In the genomic region with DNA sequence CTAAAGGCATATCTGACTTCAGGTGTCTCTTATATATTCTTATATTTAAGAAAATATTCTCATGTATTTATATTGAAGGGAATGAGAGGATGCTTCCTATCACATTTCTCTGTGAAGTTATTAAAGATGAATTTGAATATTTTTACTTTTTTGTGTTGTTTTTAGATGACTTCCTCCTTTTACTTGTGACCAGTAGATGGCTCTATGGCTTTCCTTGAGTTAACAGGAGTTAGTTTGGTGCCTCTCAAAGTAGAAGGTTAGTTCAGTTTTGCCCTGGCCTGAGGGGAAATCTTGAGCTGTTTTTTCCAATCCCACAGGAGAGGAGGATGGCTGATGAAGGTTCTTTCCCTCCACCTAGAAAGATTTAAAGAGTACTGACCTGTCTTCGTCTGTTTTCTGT, we compare ENCODE assay signal across 9 cellular contexts.
A peak's percentile ranks its signal among the peaks of the same experiment; 100 is the strongest.
DNase-seq lines count a peak whose midpoint lies in the region; ATAC-seq, FAIRE-seq and TF ChIP-seq lines count a peak whose summit lies in the region.
"Had no signal": no experiment of that assay in that cellular context is flagged by ENCODE, and none has a peak within 500 bp of the region (broad histone marks: within the 10 kb centered on the region; RNA-seq: fewer than 3 reads in every experiment).

No MANE protein-coding gene starts in this region.

- H3K27me3 ChIP-seq in breast epithelium, result no peaks in the 10 kb centered on the region

- no peak for TF ChIP-seq POLR2A in breast epithelium (IDR thresholded peaks at IDR 0.05)

- POLR2A ChIA-PET in MCF 10A (lab: Yijun Ruan, JAX), result no interaction called here
- POLR2A ChIA-PET in activated CD4-positive, alpha-beta memory T cell treated with anti-CD3 and anti-CD28 coated beads, Interleukin-2, amount 10 ng/mL, durations not matched to agents 7 days and 5 days (lab: Charles Lee), result no interaction called here

- no TSS peak for BruUV-seq in MCF 10A (replicated peaks; lab: Mats Ljungman, UMichigan)

- H3K36me3 ChIP-seq in breast epithelium, result no peaks in the 10 kb centered on the region

- H3K27me3 Mint-ChIP-seq in MCF 10A (ENCODE audit: insufficient read depth, unreplicated experiment) (peaks cover 24% of the 10 kb centered on the region), type B pancreatic cell (peaks cover 3% of the 10 kb centered on the region)
- peaks cover 20% of the 10 kb centered on the region for H3K27me3 Mint-ChIP-seq in activated CD4-positive, alpha-beta memory T cell treated with anti-CD3 and anti-CD28 coated beads, Interleukin-2, amount 10 ng/mL, durations not matched to agents 7 days and 5 days

- FAIRE-seq in endometrium (lab: Jason Lieb, UNC), result peak; percentile 75

- no peak for ATAC-seq in GM21390 (IDR thresholded peaks at IDR 0.05; ENCODE audit: unreplicated experiment)

- H3K36me3 Mint-ChIP-seq in MCF 10A (ENCODE audit: insufficient read depth, unreplicated experiment), result no peaks in the 10 kb centered on the region
- H3K36me3 Mint-ChIP-seq in type B pancreatic cell, result no peaks in the 10 kb centered on the region
- no peaks in the 10 kb centered on the region for H3K36me3 Mint-ChIP-seq in activated CD4-positive, alpha-beta memory T cell treated with anti-CD3 and anti-CD28 coated beads, Interleukin-2, amount 10 ng/mL, durations not matched to agents 7 days and 5 days (ENCODE audit: low read depth)
- H3K36me3 Mint-ChIP-seq: CD4-positive, CD25-positive, alpha-beta regulatory T cell had no signal

- intact Hi-C loops in MCF 10A (cut with micrococcal nuclease), result loop anchor here (1.0 kb wide), 1 partner anchor 75 kb away; no protein-coding TSS in a partner anchor
- intact Hi-C loops in breast epithelium (cut with DNase I; ENCODE audit: low total_unique reads), result no loop called here

- H3K9me3 ChIP-seq in breast epithelium, result no peaks in the 10 kb centered on the region

- CTCF ChIA-PET in MCF 10A (lab: Yijun Ruan, JAX), result interaction anchor here (0.6 to 4.7 kb wide), 26 partner anchors 10 to 1474 kb away, joined by 3 to 74 read pairs (median 5); no protein-coding TSS in a partner anchor
- CTCF ChIA-PET in activated CD4-positive, alpha-beta memory T cell treated with anti-CD3 and anti-CD28 coated beads, Interleukin-2, amount 10 ng/mL, durations not matched to agents 7 days and 5 days (lab: Charles Lee), result interaction anchor here (2.2 to 2.7 kb wide), 2 partner anchors 10 to 74 kb away, joined by 8 to 15 read pairs; no protein-coding TSS in a partner anchor

- H3K9me3 Mint-ChIP-seq in MCF 10A (ENCODE audit: unreplicated experiment), result no peaks in the 10 kb centered on the region
- H3K9me3 Mint-ChIP-seq in type B pancreatic cell, result no peaks in the 10 kb centered on the region
- no peaks in the 10 kb centered on the region for H3K9me3 Mint-ChIP-seq in activated CD4-positive, alpha-beta memory T cell treated with anti-CD3 and anti-CD28 coated beads, Interleukin-2, amount 10 ng/mL, durations not matched to agents 7 days and 5 days
- H3K9me3 Mint-ChIP-seq: CD4-positive, CD25-positive, alpha-beta regulatory T cell had no signal

- DNase-seq in MCF 10A (ENCODE audit: unreplicated experiment) (peak; percentile 10), breast epithelium (ENCODE audit: low spot score in 2 of 2) (no peak), NCI-H748 (lab: John Stamatoyannopoulos, UW; ENCODE audit: unreplicated experiment) (peak; percentile 47), type B pancreatic cell (ENCODE audit: extremely low spot score, unreplicated experiment) (no peak), T-helper 1 cell (no peak)
- DNase-seq in activated CD4-positive, alpha-beta memory T cell treated with anti-CD3 and anti-CD28 coated beads, Interleukin-2, amount 10 ng/mL, durations not matched to agents 7 days and 5 days, result no peak
- DNase-seq: CD4-positive, CD25-positive, alpha-beta regulatory T cell had no signal

- no peaks in the 10 kb centered on the region for H3K4me1 ChIP-seq in breast epithelium

- peaks cover 8% of the 10 kb centered on the region for H3K4me1 Mint-ChIP-seq in MCF 10A (ENCODE audit: insufficient read depth, unreplicated experiment)
- no peaks in the 10 kb centered on the region for H3K4me1 Mint-ChIP-seq in type B pancreatic cell (ENCODE audit: unreplicated experiment)
- H3K4me1 Mint-ChIP-seq in activated CD4-positive, alpha-beta memory T cell treated with anti-CD3 and anti-CD28 coated beads, Interleukin-2, amount 10 ng/mL, durations not matched to agents 7 days and 5 days, result no peaks in the 10 kb centered on the region

- no peak overlapping the region for H3K27ac ChIP-seq in breast epithelium

- TF ChIP-seq CTCF in MCF 10A (IDR thresholded peaks at IDR 0.05; ENCODE audit: unreplicated experiment) (peak; percentile 26), breast epithelium (IDR thresholded peaks at IDR 0.05) (no peak), type B pancreatic cell (conservative IDR thresholded peaks at IDR 0.05) (peak; percentile 50)

- H3K4me3 Mint-ChIP-seq in MCF 10A (ENCODE audit: unreplicated experiment) (no peak overlapping the region), type B pancreatic cell (no peak overlapping the region)
- no peak overlapping the region for H3K4me3 Mint-ChIP-seq in activated CD4-positive, alpha-beta memory T cell treated with anti-CD3 and anti-CD28 coated beads, Interleukin-2, amount 10 ng/mL, durations not matched to agents 7 days and 5 days
- H3K4me3 Mint-ChIP-seq: CD4-positive, CD25-positive, alpha-beta regulatory T cell had no signal

- H3K27ac Mint-ChIP-seq in MCF 10A (ENCODE audit: low read depth, unreplicated experiment) (no peak overlapping the region), type B pancreatic cell (no peak overlapping the region)
- H3K27ac Mint-ChIP-seq in activated CD4-positive, alpha-beta memory T cell treated with anti-CD3 and anti-CD28 coated beads, Interleukin-2, amount 10 ng/mL, durations not matched to agents 7 days and 5 days, result no peak overlapping the region
- H3K27ac Mint-ChIP-seq: CD4-positive, CD25-positive, alpha-beta regulatory T cell had no signal

- H3K4me3 ChIP-seq in breast epithelium, result no peak overlapping the region

Comparison
In these comparisons a context has a peak if more than half of its experiments do, and no peak if none do; other contexts are left out.
1. DNase-seq: peak in MCF 10A (single experiment) and NCI-H748 (single experiment); none in breast epithelium (0 of 2), type B pancreatic cell (single experiment), T-helper 1 cell (0 of 5) and activated CD4-positive, alpha-beta memory T cell treated with anti-CD3 and anti-CD28 coated beads, Interleukin-2, amount 10 ng/mL, durations not matched to agents 7 days and 5 days (single experiment).
2. CTCF ChIP-seq: peak in MCF 10A (single experiment) and type B pancreatic cell (single experiment); none in breast epithelium (0 of 3).